Comparison of ENCODE assay signal across 9 cellular contexts in genomic region chr20:38747495-38748096, GRCh38. TPM values are rescaled to one million over a fixed set of nuclear protein-coding genes. Genes with fewer than 3 reads are reported as not detected.
DNase-seq lines count a peak whose midpoint lies in the region; ATAC-seq and TF ChIP-seq lines count a peak whose summit lies in the region.
"Had no signal": no experiment of that assay in that cellular context is flagged by ENCODE, and none has a peak within 500 bp of the region (broad histone marks: within the 10 kb centered on the region; RNA-seq: fewer than 3 reads in every experiment).

No MANE protein-coding gene starts in this region.

- H3K36me3 ChIP-seq in kidney epithelial cell (ENCODE audit: control insufficient read depth, insufficient read depth, low read length) (no peaks in the 10 kb centered on the region), transverse colon (peaks cover 0 to 4% (median 0%) of the 10 kb centered on the region in 4 donors)

- H3K4me3 ChIP-seq in kidney epithelial cell (ENCODE audit: low read depth, low read length) (peak overlapping the region; percentile 31), transverse colon (peak overlapping the region in 3 of 4 donors; percentile 55 to 98 (median 91))

- TF ChIP-seq EP300 in transverse colon (IDR thresholded peaks at IDR 0.05; ENCODE audit: low read depth), result no peak

- peak overlapping the region; percentile 85 to 90 (median 89) for H3K27ac ChIP-seq in transverse colon

- peaks cover 6 to 18% (median 14%) of the 10 kb centered on the region in 4 donors for H3K4me1 ChIP-seq in transverse colon

- intact Hi-C loops in activated T-helper 2 cell treated with anti-CD3 and anti-CD28 coated beads, Interferon-gamma antibody, Interleukin-2, Interleukin-4, amounts not matched to agents 10 μg/mL and 5 μg/mL and 100 μg/mL, durations not matched to agents 14 hours and 24 hours and 36 hours (cut with micrococcal nuclease), result loop anchor here (1.0 to 5.0 kb wide), 3 partner anchors 17 to 145 kb away; partner anchors contain the start of gene PPP1R16B
- intact Hi-C loops in transverse colon (cut with DNase I; ENCODE audit: low total_unique reads), result no loop called here

- TF ChIP-seq POLR2A in transverse colon (IDR thresholded peaks at IDR 0.05), result no peak

- in situ Hi-C loops in transverse colon (cut with MboI; ENCODE audit: low pct_ligation_motif_present in 1 of 4, low pct_unique_long_range_greater_than_20kb in 1 of 4, low sequenced_read_pairs in 3 of 4) (loop anchor here in 1 of 4 donors (10.0 kb wide), 1 partner anchor 103 kb away; no protein-coding TSS in a partner anchor), GM13976 (cut with MboI; ENCODE audit: low sequenced_read_pairs, unreplicated experiment) (no loop called here)

- H3K27me3 Mint-ChIP-seq in activated T-cell treated with anti-CD3 and anti-CD28 coated beads, Interleukin-2, amount 50 U/mL, for 4 hours (ENCODE audit: low read depth), result peaks cover 8% of the 10 kb centered on the region
- peaks cover 9% of the 10 kb centered on the region for H3K27me3 Mint-ChIP-seq in activated T-helper 2 cell treated with anti-CD3 and anti-CD28 coated beads, Interferon-gamma antibody, Interleukin-2, Interleukin-4, amounts not matched to agents 10 μg/mL and 5 μg/mL and 100 μg/mL, durations not matched to agents 14 hours and 24 hours and 36 hours (ENCODE audit: low read depth)

- no peaks in the 10 kb centered on the region for H3K9me3 ChIP-seq in transverse colon

- H3K9me3 Mint-ChIP-seq in activated T-cell treated with anti-CD3 and anti-CD28 coated beads, Interleukin-2, amount 50 U/mL, for 4 hours, result no peaks in the 10 kb centered on the region
- H3K9me3 Mint-ChIP-seq in activated T-helper 2 cell treated with anti-CD3 and anti-CD28 coated beads, Interferon-gamma antibody, Interleukin-2, Interleukin-4, amounts not matched to agents 10 μg/mL and 5 μg/mL and 100 μg/mL, durations not matched to agents 14 hours and 24 hours and 36 hours, result no peaks in the 10 kb centered on the region

- H3K36me3 Mint-ChIP-seq in activated T-cell treated with anti-CD3 and anti-CD28 coated beads, Interleukin-2, amount 50 U/mL, for 4 hours (ENCODE audit: insufficient read depth), result peaks cover 9% of the 10 kb centered on the region
- H3K36me3 Mint-ChIP-seq in activated T-helper 2 cell treated with anti-CD3 and anti-CD28 coated beads, Interferon-gamma antibody, Interleukin-2, Interleukin-4, amounts not matched to agents 10 μg/mL and 5 μg/mL and 100 μg/mL, durations not matched to agents 14 hours and 24 hours and 36 hours (ENCODE audit: low read depth), result peaks cover 18% of the 10 kb centered on the region

- H3K4me3 Mint-ChIP-seq in activated T-cell treated with anti-CD3 and anti-CD28 coated beads, Interleukin-2, amount 50 U/mL, for 4 hours, result peak overlapping the region; percentile 93
- H3K4me3 Mint-ChIP-seq in activated T-helper 2 cell treated with anti-CD3 and anti-CD28 coated beads, Interferon-gamma antibody, Interleukin-2, Interleukin-4, amounts not matched to agents 10 μg/mL and 5 μg/mL and 100 μg/mL, durations not matched to agents 14 hours and 24 hours and 36 hours (ENCODE audit: low read depth), result peak overlapping the region; percentile 93

- no peak for TF ChIP-seq CTCF in kidney epithelial cell (IDR thresholded peaks at IDR 0.05; ENCODE audit: insufficient read depth, low read length, poor library complexity, severe bottlenecking)
- TF ChIP-seq CTCF in transverse colon (IDR thresholded peaks at IDR 0.05), result no peak
- TF ChIP-seq CTCF in GM13976 (IDR thresholded peaks at IDR 0.05; ENCODE audit: borderline replicate concordance, control extremely low read depth, extremely low read depth, insufficient read depth, missing control alignments), result no peak

- no peak for ATAC-seq in activated T-cell treated with anti-CD3 and anti-CD28 coated beads, Interleukin-2, amount 50 U/mL, for 4 hours
- no peak for ATAC-seq in GM21737 (IDR thresholded peaks at IDR 0.05; ENCODE audit: unreplicated experiment)

- no peak for DNase-seq in activated T-cell treated with anti-CD3 and anti-CD28 coated beads, Interleukin-2, amount 50 U/mL, for 4 hours
- DNase-seq in activated T-cell treated with anti-CD3 and anti-CD28 coated beads for 4 hours (no peak), kidney epithelial cell (ENCODE audit: low read depth) (no peak), transverse colon (no peak), GM13976 (ENCODE audit: low spot score) (no peak), kidney glomerular epithelial cell (lab: John Stamatoyannopoulos, UW) (no peak)
- DNase-seq in activated T-helper 2 cell treated with anti-CD3 and anti-CD28 coated beads, Interferon-gamma antibody, Interleukin-2, Interleukin-4, amounts not matched to agents 10 μg/mL and 5 μg/mL and 100 μg/mL, durations not matched to agents 14 hours and 24 hours and 36 hours (ENCODE audit: low spot score), result no peak

- peaks cover 26% of the 10 kb centered on the region for H3K4me1 Mint-ChIP-seq in activated T-cell treated with anti-CD3 and anti-CD28 coated beads, Interleukin-2, amount 50 U/mL, for 4 hours (ENCODE audit: low read depth)
- peaks cover 22% of the 10 kb centered on the region for H3K4me1 Mint-ChIP-seq in activated T-helper 2 cell treated with anti-CD3 and anti-CD28 coated beads, Interferon-gamma antibody, Interleukin-2, Interleukin-4, amounts not matched to agents 10 μg/mL and 5 μg/mL and 100 μg/mL, durations not matched to agents 14 hours and 24 hours and 36 hours (ENCODE audit: low read depth)

- peaks cover under 1% of the 10 kb centered on the region for H3K27me3 ChIP-seq in kidney epithelial cell (ENCODE audit: control insufficient read depth, insufficient read depth, low read length)
- H3K27me3 ChIP-seq in transverse colon, result peaks cover 6% of the 10 kb centered on the region

- H3K27ac Mint-ChIP-seq in activated T-helper 2 cell treated with anti-CD3 and anti-CD28 coated beads, Interferon-gamma antibody, Interleukin-2, Interleukin-4, amounts not matched to agents 10 μg/mL and 5 μg/mL and 100 μg/mL, durations not matched to agents 14 hours and 24 hours and 36 hours, result no peak overlapping the region

- 12 to 24% methylated on average over 14 to 39 of the region's 39 CpGs for WGBS in transverse colon (ENCODE audit: low coverage in 1 of 2), 2 donors

RNA-seq across cellular contexts. Expression of gene ACTR5, which starts 0.7 kb away (rescaled TPM):
- total RNA-seq in activated T-cell treated with anti-CD3 and anti-CD28 coated beads, Interleukin-2, amount 50 U/mL, for 4 hours, result 10 to 100 TPM; 20.1 to 23.0 (median 21.1) TPM
- total RNA-seq in activated T-helper 2 cell treated with anti-CD3 and anti-CD28 coated beads, Interferon-gamma antibody, Interleukin-2, Interleukin-4, amounts not matched to agents 10 μg/mL and 5 μg/mL and 100 μg/mL, durations not matched to agents 14 hours and 24 hours and 36 hours, result 12.1 and 13.2 TPM in 2 replicates
- total RNA-seq in kidney epithelial cell, result 8.4 and 10.3 TPM in 2 replicates
- 10 to 100 TPM in 3 of 4 donors, 1 to 10 TPM in 1; 7.2 to 21.3 (median 11.4) TPM for total RNA-seq in transverse colon

RNA-seq across cellular contexts. Expression of gene SLC32A1, which starts 23.3 kb away (rescaled TPM):
- not detected for total RNA-seq in activated T-cell treated with anti-CD3 and anti-CD28 coated beads, Interleukin-2, amount 50 U/mL, for 4 hours
- not detected in 2 replicates for total RNA-seq in activated T-helper 2 cell treated with anti-CD3 and anti-CD28 coated beads, Interferon-gamma antibody, Interleukin-2, Interleukin-4, amounts not matched to agents 10 μg/mL and 5 μg/mL and 100 μg/mL, durations not matched to agents 14 hours and 24 hours and 36 hours
- total RNA-seq in kidney epithelial cell (not detected in 2 replicates), transverse colon (not detected)
- total RNA-seq: dermis microvascular lymphatic vessel endothelial cell had no signal

RNA-seq across cellular contexts. Expression of gene PPP1R16B, which starts 57.9 kb away (rescaled TPM):
- 100 to 1,000 TPM; 148 to 163 (median 160) TPM for total RNA-seq in activated T-cell treated with anti-CD3 and anti-CD28 coated beads, Interleukin-2, amount 50 U/mL, for 4 hours
- total RNA-seq in activated T-helper 2 cell treated with anti-CD3 and anti-CD28 coated beads, Interferon-gamma antibody, Interleukin-2, Interleukin-4, amounts not matched to agents 10 μg/mL and 5 μg/mL and 100 μg/mL, durations not matched to agents 14 hours and 24 hours and 36 hours, result 109 and 111 TPM in 2 replicates
- total RNA-seq in kidney epithelial cell (0.13 and 0.14 TPM in 2 replicates), transverse colon (10 to 100 TPM in 2 of 4 donors, 1 to 10 TPM in 2; 1.8 to 11.1 (median 7.0) TPM)
